ENCODE assay signal across 1 cellular context in genomic region chrX:318068-318738, GRCh38.
TF ChIP-seq lines count a peak whose summit lies in the region.

No MANE protein-coding gene starts in this region.

TF ChIP-seq in K562, 482 proteins besides CTCF, POLR2A, EP300 and RAD21 (continued from another document and continues in another):
- TF ChIP-seq CHD2 (IDR thresholded peaks at IDR 0.05; ENCODE audit: low read depth, low read length), result peak; percentile 61; the same call in 1 of the 2 replicates
- peak; percentile 73 for TF ChIP-seq CHD1 (IDR thresholded peaks at IDR 0.05; ENCODE audit: low read length)
- TF ChIP-seq SAP30 (IDR thresholded peaks at IDR 0.05; ENCODE audit: borderline replicate concordance, insufficient read depth, low read depth, low read length, poor library complexity, severe bottlenecking), result peak; percentile 50
- TF ChIP-seq PHTF2 (CRISPR knock-in tag; IDR thresholded peaks at IDR 0.05), result no peak
- TF ChIP-seq BHLHE40 (IDR thresholded peaks at IDR 0.05; ENCODE audit: low read length), result no peak
- no peak for TF ChIP-seq PKNOX1 (IDR thresholded peaks at IDR 0.05)
- TF ChIP-seq POLR2AphosphoS5 (IDR thresholded peaks at IDR 0.05; ENCODE audit: control insufficient read depth, insufficient read depth, low read depth, low read length), result peak; percentile 61; the same call in 1 of the 2 replicates
- 0 out of 2 replicates have a peak, but pooled peaks have one; percentile 21 for TF ChIP-seq POLR2AphosphoS2 (IDR thresholded peaks at IDR 0.05; ENCODE audit: low read length)
- TF ChIP-seq GATAD2B (IDR thresholded peaks at IDR 0.05; ENCODE audit: borderline replicate concordance), result 0 out of 2 replicates have a peak, but pooled peaks have one; percentile 26
- TF ChIP-seq FOSL1 (tag; conservative IDR thresholded peaks at IDR 0.05), result no peak; the same call in 1 of the 2 replicates
- TF ChIP-seq ATF6 (CRISPR knock-in tag; IDR thresholded peaks at IDR 0.05), result no peak
- no peak for TF ChIP-seq KDM2B (CRISPR knock-in tag; IDR thresholded peaks at IDR 0.05)
- 0 out of 4 replicates have a peak, but pooled peaks of 1 of the 2 experiments have one; percentile 2 for TF ChIP-seq MNT (conservative IDR thresholded peaks at IDR 0.05)
- TF ChIP-seq BCL6 (CRISPR knock-in tag; IDR thresholded peaks at IDR 0.05), result no peak
- peak in 1 of 2 experiments; percentile 51 for TF ChIP-seq E2F6 (IDR thresholded peaks at IDR 0.05; ENCODE audit: borderline replicate concordance in 1 of 2, extremely low read depth in 1 of 2, insufficient read depth in 1 of 2, insufficient read length in 1 of 2, low read depth in 1 of 2, low read length in 1 of 2, poor library complexity in 1 of 2, severe bottlenecking in 1 of 2)
- TF ChIP-seq STAT5A (IDR thresholded peaks at IDR 0.05; ENCODE audit: borderline replicate concordance, low read length), result no peak
- 0 out of 2 replicates have a peak, but pooled peaks have one; percentile 8 for TF ChIP-seq GABPA (tag; conservative IDR thresholded peaks at IDR 0.05; ENCODE audit: low read depth)
- TF ChIP-seq ZNF134 (CRISPR knock-in tag; conservative IDR thresholded peaks at IDR 0.05), result no peak
- TF ChIP-seq ZNF655 (CRISPR knock-in tag; IDR thresholded peaks at IDR 0.05), result no peak
- peak; percentile 79; the same call in 1 of the 2 replicates for TF ChIP-seq ZFX (CRISPR knock-in tag; IDR thresholded peaks at IDR 0.05)
- TF ChIP-seq ZNF699 (CRISPR knock-in tag; IDR thresholded peaks at IDR 0.05; ENCODE audit: insufficient replicate concordance), result no peak
- no peak for TF ChIP-seq MECOM (CRISPR knock-in tag; IDR thresholded peaks at IDR 0.05)
- TF ChIP-seq ZKSCAN8 (CRISPR knock-in tag; IDR thresholded peaks at IDR 0.05), result no peak
- TF ChIP-seq ZNF121 (CRISPR knock-in tag; conservative IDR thresholded peaks at IDR 0.05), result no peak
- TF ChIP-seq ESRRA (IDR thresholded peaks at IDR 0.05; ENCODE audit: borderline replicate concordance, low read depth), result no peak
- 0 out of 2 replicates have a peak, but pooled peaks have one; percentile 24 for TF ChIP-seq ATF7 (IDR thresholded peaks at IDR 0.05)
- TF ChIP-seq ZNF318 (IDR thresholded peaks at IDR 0.05; ENCODE audit: borderline replicate concordance in 1 of 2, low read depth in 1 of 2), result 0 out of 4 replicates have a peak, but pooled peaks of 1 of the 2 experiments have one; percentile 65
- no peak for TF ChIP-seq RHOXF2B (CRISPR knock-in tag; conservative IDR thresholded peaks at IDR 0.05)
- TF ChIP-seq AFF4 (CRISPR knock-in tag; IDR thresholded peaks at IDR 0.05), result 0 out of 2 replicates have a peak, but pooled peaks have one; percentile 37
- no peak for TF ChIP-seq HIVEP1 (CRISPR knock-in tag; IDR thresholded peaks at IDR 0.05)
- TF ChIP-seq HDAC1 (IDR thresholded peaks at IDR 0.05), result 0 out of 4 replicates have a peak, but pooled peaks of 1 of the 2 experiments have one; percentile 60
- no peak for TF ChIP-seq ARNT (IDR thresholded peaks at IDR 0.05)
- TF ChIP-seq ATF1 (CRISPR knock-in tag; IDR thresholded peaks at IDR 0.05), result no peak
- peak; percentile 7; the same call in 1 of the 2 replicates for TF ChIP-seq ATF1 (tag; IDR thresholded peaks at IDR 0.05)
- TF ChIP-seq RBFOX2 (IDR thresholded peaks at IDR 0.05; ENCODE audit: low read depth, low read length), result peak; percentile 75
- peak; percentile 78 for TF ChIP-seq SUPT5H (IDR thresholded peaks at IDR 0.05)
- TF ChIP-seq ASH1L (IDR thresholded peaks at IDR 0.05; ENCODE audit: borderline replicate concordance, low read depth, partially characterized antibody), result peak; percentile 88
- no peak for TF ChIP-seq MAZ (CRISPR knock-in tag; conservative IDR thresholded peaks at IDR 0.05 in 1 of 2, IDR thresholded peaks at IDR 0.05 in 1 of 2)
- TF ChIP-seq PML (IDR thresholded peaks at IDR 0.05; ENCODE audit: low read length), result no peak
- TF ChIP-seq ZBTB9 (CRISPR knock-in tag; IDR thresholded peaks at IDR 0.05), result no peak; the same call in 1 of the 2 replicates
- TF ChIP-seq HMG20B (CRISPR knock-in tag; IDR thresholded peaks at IDR 0.05), result no peak
- TF ChIP-seq TBP (optimal IDR thresholded peaks at IDR 0.05; ENCODE audit: low read depth, low read length), result peak; percentile 54
